ENCODE assay signal across 8 cellular contexts in the genomic region with DNA sequence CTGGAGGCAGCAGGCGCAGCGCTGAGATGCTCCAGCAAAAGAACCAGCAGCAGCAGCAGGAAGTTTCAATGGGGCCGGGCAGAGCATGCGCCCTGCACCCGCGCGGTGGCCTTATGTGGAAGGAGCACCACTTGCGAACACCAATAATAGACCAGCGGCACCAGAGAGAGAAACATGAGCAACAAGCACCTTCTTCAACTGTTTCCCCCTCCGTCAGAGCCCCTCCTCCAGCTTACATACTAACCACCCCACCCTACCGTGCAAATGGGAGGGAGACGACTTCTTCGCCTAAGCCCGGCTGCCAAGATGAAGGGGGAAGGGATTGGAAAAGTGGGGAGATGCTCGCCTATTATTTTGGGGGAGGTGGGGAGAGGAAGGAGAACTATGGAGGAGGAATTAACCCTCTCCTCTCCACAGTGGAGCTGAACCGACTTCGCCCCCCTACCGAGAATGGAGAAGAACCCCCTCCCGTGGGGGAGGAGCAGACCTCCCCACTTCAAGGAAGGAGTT. TPM values are rescaled to one million over a fixed set of nuclear protein-coding genes. Genes with fewer than 3 reads are reported as not detected.
DNase-seq lines count a peak whose midpoint lies in the region; ATAC-seq and TF ChIP-seq lines count a peak whose summit lies in the region.

No MANE protein-coding gene starts in this region.

- H3K4me3 ChIP-seq in OCI-LY7 (ENCODE audit: low read depth, low read length, poor library complexity, severe bottlenecking) (peak overlapping the region; percentile 97), epithelial cell of proximal tubule (ENCODE audit: low read depth, low read length) (peak overlapping the region; percentile 81)

- H3K4me3 Mint-ChIP-seq in IgD-negative memory B cell, result peak overlapping the region; percentile 87 to 99 (median 99)

- H3K9me3 ChIP-seq in OCI-LY7 (ENCODE audit: low read length), result peaks cover 19% of the 10 kb centered on the region; the same call in 1 of the 2 replicates

- peak; percentile 51 for ATAC-seq in GM21529 (IDR thresholded peaks at IDR 0.05; ENCODE audit: unreplicated experiment)

- intact Hi-C loops in OCI-LY7 (cut with micrococcal nuclease; ENCODE audit: unreplicated experiment), result no loop called here

- no peaks in the 10 kb centered on the region for H3K36me3 Mint-ChIP-seq in IgD-negative memory B cell

- CTCF ChIA-PET in OCI-LY7 (lab: Charles Lee; ENCODE audit: unreplicated experiment), result interaction anchor here (0.8 to 1.1 kb wide), 2 partner anchors 175 to 180 kb away, joined by 3 read pairs; no protein-coding TSS in a partner anchor

- H3K9me2 ChIP-seq in OCI-LY7 (ENCODE audit: insufficient read depth, low read length), result no peaks in the 10 kb centered on the region

- peak overlapping the region; percentile 85 for H3K27ac ChIP-seq in OCI-LY7 (ENCODE audit: low read depth, low read length, poor library complexity, severe bottlenecking)

- H3K36me3 ChIP-seq in OCI-LY7 (ENCODE audit: insufficient read depth, low read length), result peaks cover 38% of the 10 kb centered on the region

- DNase-seq in DMS 273 treated with DMSO at 0.1 percent for 48 hours (lab: John Stamatoyannopoulos, UW) (peak; percentile 61), OCI-LY7 (ENCODE audit: low spot score) (peak; percentile 93), activated T-cell treated with anti-CD3 and anti-CD28 coated beads for 4 hours (peak; percentile 76), epithelial cell of proximal tubule (ENCODE audit: low read depth) (peak; percentile 40), mucosa of gallbladder (ENCODE audit: low spot score) (peak; percentile 88)
- DNase-seq in stimulated activated CD8-positive, alpha-beta memory T cell treated with anti-CD3 and anti-CD28 coated beads, Interleukin-4, amount 100 ng/mL, for 1 hour (ENCODE audit: low read depth in 2 of 2, low spot score in 1 of 2), result peak; percentile 57 to 73

- H3K4me2 ChIP-seq in OCI-LY7 (ENCODE audit: low read length), result peak overlapping the region; percentile 85

- peaks cover 0 to 3% (median 0%) of the 10 kb centered on the region in 3 donors for H3K9me3 Mint-ChIP-seq in IgD-negative memory B cell

- peak overlapping the region; percentile 59; the same call in 1 of the 2 replicates for H2AFZ ChIP-seq in OCI-LY7 (ENCODE audit: low read length)

- H3K4me1 ChIP-seq in OCI-LY7 (ENCODE audit: insufficient read depth, low read length, poor library complexity, severe bottlenecking), result peaks cover 13% of the 10 kb centered on the region

- H3K27me3 Mint-ChIP-seq in IgD-negative memory B cell, result no peaks in the 10 kb centered on the region

- POLR2A ChIA-PET in OCI-LY7 (lab: Charles Lee), result interaction anchor here (0.6 to 2.3 kb wide), 4 partner anchors 31 to 180 kb away, joined by 3 to 11 read pairs (median 3); partner anchors contain the start of gene INTS4

- no TSS peak for BruUV-seq in OCI-LY7 (replicated peaks; lab: Mats Ljungman, UMichigan)

- peaks cover 16% of the 10 kb centered on the region; the same call in 1 of the 2 replicates for H4K20me1 ChIP-seq in OCI-LY7 (ENCODE audit: insufficient read depth, low read length)

- TF ChIP-seq CTCF in OCI-LY7 (conservative IDR thresholded peaks at IDR 0.05; ENCODE audit: low read length) (no peak), epithelial cell of proximal tubule (conservative IDR thresholded peaks at IDR 0.05; ENCODE audit: low read depth, low read length) (peak; percentile 3)

- peaks cover 59% of the 10 kb centered on the region for H3K79me2 ChIP-seq in OCI-LY7 (ENCODE audit: insufficient read depth, low read depth, low read length)

- H3K4me1 Mint-ChIP-seq in IgD-negative memory B cell, result peaks cover 32 to 39% (median 38%) of the 10 kb centered on the region in 3 donors

- H3K27ac Mint-ChIP-seq in IgD-negative memory B cell, result peak overlapping the region; percentile 79 to 95 (median 92)

RNA-seq across cellular contexts. Expression of gene RSF1, which starts 1.1 kb away (rescaled TPM):
- 57.0 TPM for polyA plus RNA-seq in IgD-negative memory B cell
- 33.5 and 56.9 TPM in 2 replicates for total RNA-seq in OCI-LY7 (2014; rRNA removed; shearing (Covaris generic))
- total RNA-seq in OCI-LY7 (2022) (75.6 and 78.8 TPM in 2 replicates), epithelial cell of proximal tubule (13.6 and 46.7 TPM in 2 replicates), mucosa of gallbladder (62.5 TPM)

RNA-seq across cellular contexts. Expression of gene AAMDC, which starts 1.5 kb away (rescaled TPM):
- polyA plus RNA-seq in IgD-negative memory B cell, result 16.9 TPM
- total RNA-seq in OCI-LY7 (2014; rRNA removed; shearing (Covaris generic)), result 11.0 and 16.2 TPM in 2 replicates
- 13.3 and 17.1 TPM in 2 replicates for total RNA-seq in OCI-LY7 (2022)
- total RNA-seq in epithelial cell of proximal tubule, result 19.3 and 24.3 TPM in 2 replicates
- 23.3 TPM for total RNA-seq in mucosa of gallbladder

Comparison
In these comparisons a context has a peak if more than half of its experiments do, and no peak if none do; other contexts are left out.
1. Peak in every context shown above with its lines: DNase-seq, ATAC-seq, H3K4me3 ChIP-seq and H3K27ac ChIP-seq.
2. DNase-seq: peak in every context shown above with its lines; median percentile 93 in OCI-LY7; 88 in mucosa of gallbladder; 76 in activated T-cell treated with anti-CD3 and anti-CD28 coated beads for 4 hours; 65 in stimulated activated CD8-positive, alpha-beta memory T cell treated with anti-CD3 and anti-CD28 coated beads, Interleukin-4, amount 100 ng/mL, for 1 hour; 61 in DMS 273 treated with DMSO at 0.1 percent for 48 hours; 40 in epithelial cell of proximal tubule.